Comparison of ENCODE assay signal across 8 cellular contexts in genomic region chr1:12595839-12596821, GRCh38. TPM values are rescaled to one million over a fixed set of nuclear protein-coding genes. Genes with fewer than 3 reads are reported as not detected.
DNase-seq lines count a peak whose midpoint lies in the region; ATAC-seq lines count a peak whose summit lies in the region.

No MANE protein-coding gene starts in this region.

- no peaks in the 10 kb centered on the region for H3K27me3 Mint-ChIP-seq in activated naive CD8-positive, alpha-beta T cell treated with anti-CD3 and anti-CD28 coated beads for 36 hours

- ATAC-seq in GM21717 (IDR thresholded peaks at IDR 0.05; ENCODE audit: unreplicated experiment) (no peak), HG02885 (IDR thresholded peaks at IDR 0.05; ENCODE audit: poor library complexity, unreplicated experiment) (no peak)

- peaks cover 42% of the 10 kb centered on the region for H3K36me3 Mint-ChIP-seq in activated naive CD8-positive, alpha-beta T cell treated with anti-CD3 and anti-CD28 coated beads for 36 hours

- intact Hi-C loops in head of caudate nucleus (cut with DNase I), result no loop called here

- peaks cover 58% of the 10 kb centered on the region for H3K4me1 Mint-ChIP-seq in activated naive CD8-positive, alpha-beta T cell treated with anti-CD3 and anti-CD28 coated beads for 36 hours

- H3K4me3 Mint-ChIP-seq in activated naive CD8-positive, alpha-beta T cell treated with anti-CD3 and anti-CD28 coated beads for 36 hours, result peak overlapping the region; percentile 57

- DNase-seq in GM03348 (ENCODE audit: low spot score) (peak; percentile 95), HT1080 (ENCODE audit: low read depth) (peak; percentile 68), head of caudate nucleus (peak in 38 of 42 donors; percentile 45 to 87 (median 64)), non-pigmented ciliary epithelial cell (ENCODE audit: low read depth) (peak; percentile 96), NCI-H187 treated with DMSO at 0.1 percent for 48 hours (lab: John Stamatoyannopoulos, UW) (no peak)
- DNase-seq in activated naive CD8-positive, alpha-beta T cell treated with anti-CD3 and anti-CD28 coated beads for 36 hours, result peak; percentile 50

- peak overlapping the region; percentile 74 for H3K27ac Mint-ChIP-seq in activated naive CD8-positive, alpha-beta T cell treated with anti-CD3 and anti-CD28 coated beads for 36 hours

- H3K9me3 Mint-ChIP-seq in activated naive CD8-positive, alpha-beta T cell treated with anti-CD3 and anti-CD28 coated beads for 36 hours, result no peaks in the 10 kb centered on the region

RNA-seq across cellular contexts. Expression of gene DHRS3, which starts 21.9 kb away (rescaled TPM):
- total RNA-seq in HT1080 (2014; rRNA removed; shearing (Covaris generic)), result 0.10 TPM in 1 of 2 replicates, not detected in the other
- polyA plus RNA-seq in HT1080 (2015; cell fraction: cytosol; rRNA removed), result 5.2 and 8.0 TPM in 2 replicates
- 10.0 and 13.4 TPM in 2 replicates for polyA plus RNA-seq in HT1080 (2015; cell fraction: nucleus; rRNA removed)
- total RNA-seq in activated naive CD8-positive, alpha-beta T cell treated with anti-CD3 and anti-CD28 coated beads for 36 hours, result 100 to 1,000 TPM; 163 to 167 TPM

RNA-seq across cellular contexts. Expression of gene AADACL4, which starts 47.8 kb away (rescaled TPM):
- not detected in 2 replicates for total RNA-seq in HT1080 (2014; rRNA removed; shearing (Covaris generic))
- polyA plus RNA-seq in HT1080 (2015; cell fraction: cytosol; rRNA removed), result not detected in 2 replicates
- polyA plus RNA-seq in HT1080 (2015; cell fraction: nucleus; rRNA removed), result not detected in 2 replicates
- total RNA-seq in activated naive CD8-positive, alpha-beta T cell treated with anti-CD3 and anti-CD28 coated beads for 36 hours, result not detected

Comparison
In these comparisons a context has a peak if more than half of its experiments do, and no peak if none do; other contexts are left out.
1. RNA of gene DHRS3, which starts 21.9 kb away (total RNA-seq): 163 to 167 TPM in activated naive CD8-positive, alpha-beta T cell treated with anti-CD3 and anti-CD28 coated beads for 36 hours; 0.10 TPM in HT1080; every median in the first group is over 100 times any median in the second.